In the genomic region with DNA sequence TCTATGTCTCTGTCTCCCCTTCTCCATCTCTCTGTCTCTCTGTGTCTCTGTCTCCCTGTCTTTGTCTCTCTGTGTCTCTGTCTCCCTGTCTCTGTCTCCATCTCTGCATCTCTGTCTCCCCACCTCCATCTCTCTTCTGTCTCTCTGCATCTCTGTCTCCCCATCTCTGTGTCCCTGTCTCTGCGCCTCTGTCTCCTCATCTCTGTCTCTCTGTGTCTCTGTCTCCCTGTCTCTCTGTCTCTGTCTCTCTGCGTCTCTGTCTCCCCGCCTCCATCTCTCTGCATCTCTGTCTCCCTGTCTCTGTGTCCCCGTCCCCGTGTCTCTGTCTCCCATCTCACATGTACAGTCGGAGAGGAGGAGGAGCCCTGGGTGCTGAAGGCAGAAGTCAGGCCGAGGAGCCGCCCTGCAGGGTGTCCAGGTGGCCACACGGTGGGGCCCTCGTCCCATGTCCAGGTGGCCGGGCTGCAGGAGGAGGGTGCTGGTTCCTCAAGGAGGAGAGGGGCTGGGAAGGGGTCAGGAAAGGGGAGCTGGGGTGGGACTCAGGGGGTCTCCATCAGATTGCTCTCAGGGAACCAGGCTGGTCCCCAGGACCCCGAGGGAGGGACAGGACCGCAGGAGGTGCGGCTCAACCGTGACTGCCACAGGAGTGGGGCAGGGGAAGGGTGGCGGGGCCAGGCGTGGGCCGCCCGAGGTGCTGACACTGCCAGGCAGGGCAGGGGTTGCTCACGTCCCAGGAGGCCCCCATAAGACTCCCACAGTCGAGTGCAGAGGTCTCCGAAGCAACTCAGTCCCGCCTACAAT, we compare ENCODE assay signal across 8 cellular contexts. TPM values are rescaled to one million over a fixed set of nuclear protein-coding genes. Genes with fewer than 3 reads are reported as not detected.
DNase-seq lines count a peak whose midpoint lies in the region; ATAC-seq, FAIRE-seq and TF ChIP-seq lines count a peak whose summit lies in the region.

No MANE protein-coding gene starts in this region.

- peak; percentile 96 for TF ChIP-seq RAD21 in HepG2 (CRISPR knock-in tag; IDR thresholded peaks at IDR 0.05)

- H3K4me3 ChIP-seq in HepG2 (replicated peaks in 1 of 3; ENCODE audit: insufficient read depth in 1 of 3, low read depth in 2 of 3, low read length in 3 of 3), result no peak overlapping the region

- no peak overlapping the region for H2AFZ ChIP-seq in HepG2 (ENCODE audit: low read length)

- no peaks in the 10 kb centered on the region for H3K79me2 ChIP-seq in HepG2 (ENCODE audit: insufficient read depth, low read length)

- ATAC-seq in GM21390 (IDR thresholded peaks at IDR 0.05; ENCODE audit: unreplicated experiment) (peak; percentile 46), HepG2 (peak; percentile 80), HG03045 (IDR thresholded peaks at IDR 0.05; ENCODE audit: unreplicated experiment) (no peak)

- CTCF ChIA-PET in HepG2 (lab: Yijun Ruan, JAX; ENCODE audit: low intra/inter-chr PET ratio, low total read pairs), result interaction anchor here (1.4 to 3.9 kb wide), 5 partner anchors 19 to 222 kb away, joined by 3 to 72 read pairs (median 9); no protein-coding TSS in a partner anchor

- no peaks in the 10 kb centered on the region for H3K9me3 ChIP-seq in HepG2 (ENCODE audit: low read length)

- TF ChIP-seq CTCF in HepG2 (CRISPR knock-in tag; IDR thresholded peaks at IDR 0.05), result peak; percentile 100

- peak; percentile 30 for FAIRE-seq in HepG2 (lab: Jason Lieb, UNC)

- in situ Hi-C loops in ACHN (cut with HindIII; ENCODE audit: low pct_ligation_motif_present, low pct_unique_long_range_greater_than_20kb, low sequenced_read_pairs), result no loop called here
- in situ Hi-C loops in HepG2 (cut with HindIII; ENCODE audit: extremely low pct_ligation_motif_present, low pct_unique_long_range_greater_than_20kb), result loop anchor here (5.0 to 10.0 kb wide), 2 partner anchors 100 to 328 kb away; no protein-coding TSS in a partner anchor

- peaks cover 7 to 16% of the 10 kb centered on the region in 2 experiments; a peak in 4 of 5 replicates for H3K27me3 ChIP-seq in HepG2 (ENCODE audit: control insufficient read depth in 1 of 2, insufficient read depth in 2 of 2, low read length in 2 of 2)

- no peak for TF ChIP-seq EP300 in HepG2 (IDR thresholded peaks at IDR 0.05; ENCODE audit: low read depth in 2 of 2, low read length in 2 of 2)
- no peak for TF ChIP-seq EP300 in HepG2 (CRISPR knock-in tag; IDR thresholded peaks at IDR 0.05; ENCODE audit: borderline replicate concordance)

- intact Hi-C loops in HepG2 (cut with micrococcal nuclease; ENCODE audit: unreplicated experiment), result loop anchor here (1.0 to 5.0 kb wide), 2 partner anchors 102 to 225 kb away; no protein-coding TSS in a partner anchor

- no peaks in the 10 kb centered on the region for H3K36me3 ChIP-seq in HepG2 (replicated peaks in 1 of 2; ENCODE audit: control insufficient read depth in 1 of 2, insufficient read depth in 2 of 2, low read length in 2 of 2)

- H4K20me1 ChIP-seq in HepG2 (ENCODE audit: insufficient read depth, low read length), result no peaks in the 10 kb centered on the region

- H3K9ac ChIP-seq in HepG2 (ENCODE audit: insufficient read depth, low read depth, low read length), result no peak overlapping the region

- no peak overlapping the region for H3K27ac ChIP-seq in HepG2 (ENCODE audit: extremely low read length, insufficient read depth, low read length)

- peak; percentile 55 for DNase-seq in ACHN
- peak; percentile 63 for DNase-seq in NCI-H345 (lab: John Stamatoyannopoulos, UW)
- peak; percentile 84 for DNase-seq in activated CD4-positive, alpha-beta T cell treated with anti-CD3 and anti-CD28 coated beads for 48 hours
- peak; percentile 76 for DNase-seq in cerebellum (ENCODE audit: low spot score)
- DNase-seq in HepG2 (ENCODE audit: low spot score), result peak; percentile 55
- peak; percentile 45 to 68 (median 47) for DNase-seq in stimulated activated CD4-positive, alpha-beta T cell treated with anti-CD3 and anti-CD28 coated beads, TNF-alpha, amount 100 ng/mL, for 24 hours (ENCODE audit: low read depth in 3 of 3)

- no peak for TF ChIP-seq POLR2A in HepG2 (IDR thresholded peaks at IDR 0.05; ENCODE audit: insufficient read depth in 1 of 2, low read depth in 2 of 2, low read length in 2 of 2)

- no peak overlapping the region for H3K4me2 ChIP-seq in HepG2 (ENCODE audit: low read depth, low read length)

- POLR2A ChIA-PET in HepG2 (lab: Yijun Ruan, JAX), result interaction anchor here (1.0 to 3.4 kb wide), 2 partner anchors 14 to 102 kb away, joined by 3 to 19 read pairs; no protein-coding TSS in a partner anchor

- WGBS in HepG2 (ENCODE audit: low lambda C conversion rate), result 11% methylated on average over 9 of the region's 23 CpGs

- BruUV-seq in HepG2 (replicated peaks; lab: Mats Ljungman, UMichigan), result no TSS peak

- peaks cover 48% of the 10 kb centered on the region for H3K4me1 ChIP-seq in HepG2 (ENCODE audit: insufficient read depth, low read length)

RNA-seq across cellular contexts. Expression of a gene that starts 25.6 kb away (rescaled TPM):
- total RNA-seq in cerebellum (0.54 TPM), HepG2 (2016; rRNA removed; fragmentation: Illumina TruSeq; extraction: Trizol) (not detected in 2 replicates)
- not detected in 2 replicates for total RNA-seq in HepG2 (2016; cell fraction: cytosol; rRNA removed; fragmentation: Illumina TruSeq; extraction: Trizol; ENCODE audit: low read depth)
- not detected in 2 replicates for total RNA-seq in HepG2 (2016; cell fraction: insoluble cytoplasmic fraction; rRNA removed; fragmentation: Illumina TruSeq; extraction: Trizol)
- not detected in 2 replicates for total RNA-seq in HepG2 (2016; cell fraction: membrane; rRNA removed; fragmentation: Illumina TruSeq; extraction: Trizol)
- not detected in 2 replicates for total RNA-seq in HepG2 (2016; cell fraction: nucleus; rRNA removed; fragmentation: Illumina TruSeq; extraction: Trizol)
- 0.36 and 0.42 TPM in 2 replicates for polyA plus RNA-seq in HepG2 (2011; rRNA removed)
- 0.08 and 0.15 TPM in 2 replicates for polyA plus RNA-seq in HepG2 (2011; cell fraction: cytosol; rRNA removed)
- 3.1 and 4.3 TPM in 2 replicates for polyA plus RNA-seq in HepG2 (2011; cell fraction: nucleus; rRNA removed)
- polyA plus RNA-seq in HepG2 (2012), result not detected in 2 replicates
- polyA plus RNA-seq in HepG2 (2016; cell fraction: cytosol; fragmentation: Illumina TruSeq; extraction: Trizol; ENCODE audit: low read depth), result not detected in 2 replicates
- not detected in 2 replicates for polyA plus RNA-seq in HepG2 (2016; cell fraction: insoluble cytoplasmic fraction; fragmentation: Illumina TruSeq; extraction: Trizol; ENCODE audit: low read depth)
- polyA plus RNA-seq in HepG2 (2016; cell fraction: membrane; fragmentation: Illumina TruSeq; extraction: Trizol; ENCODE audit: low read depth), result not detected in 2 replicates
- polyA plus RNA-seq in HepG2 (2016; cell fraction: nucleus; fragmentation: Illumina TruSeq; extraction: Trizol; ENCODE audit: insufficient read depth, low read depth), result not detected in 2 replicates
- polyA minus RNA-seq in HepG2 (2011; rRNA and poly(A)+ RNA removed; ENCODE audit: low replicate concordance), result not detected in 2 replicates
- not detected in 2 replicates for polyA minus RNA-seq in HepG2 (2011; cell fraction: cytosol; rRNA and poly(A)+ RNA removed)
- polyA minus RNA-seq in HepG2 (2011; cell fraction: nucleus; rRNA and poly(A)+ RNA removed), result not detected in 2 replicates

RNA-seq across cellular contexts. Expression of a gene that starts 36.2 kb away (rescaled TPM):
- total RNA-seq in cerebellum (not detected), HepG2 (2016; rRNA removed; fragmentation: Illumina TruSeq; extraction: Trizol) (not detected in 2 replicates)
- not detected in 2 replicates for total RNA-seq in HepG2 (2016; cell fraction: cytosol; rRNA removed; fragmentation: Illumina TruSeq; extraction: Trizol; ENCODE audit: low read depth)
- not detected in 2 replicates for total RNA-seq in HepG2 (2016; cell fraction: insoluble cytoplasmic fraction; rRNA removed; fragmentation: Illumina TruSeq; extraction: Trizol)
- not detected in 2 replicates for total RNA-seq in HepG2 (2016; cell fraction: membrane; rRNA removed; fragmentation: Illumina TruSeq; extraction: Trizol)
- total RNA-seq in HepG2 (2016; cell fraction: nucleus; rRNA removed; fragmentation: Illumina TruSeq; extraction: Trizol), result not detected in 2 replicates
- polyA plus RNA-seq in HepG2 (2011; rRNA removed), result not detected in 2 replicates
- polyA plus RNA-seq in HepG2 (2011; cell fraction: cytosol; rRNA removed), result not detected in 2 replicates
- not detected in 2 replicates for polyA plus RNA-seq in HepG2 (2011; cell fraction: nucleus; rRNA removed)
- polyA plus RNA-seq in HepG2 (2012), result not detected in 2 replicates
- not detected in 2 replicates for polyA plus RNA-seq in HepG2 (2016; cell fraction: cytosol; fragmentation: Illumina TruSeq; extraction: Trizol; ENCODE audit: low read depth)
- not detected in 2 replicates for polyA plus RNA-seq in HepG2 (2016; cell fraction: insoluble cytoplasmic fraction; fragmentation: Illumina TruSeq; extraction: Trizol; ENCODE audit: low read depth)
- not detected in 2 replicates for polyA plus RNA-seq in HepG2 (2016; cell fraction: membrane; fragmentation: Illumina TruSeq; extraction: Trizol; ENCODE audit: low read depth)
- not detected in 2 replicates for polyA plus RNA-seq in HepG2 (2016; cell fraction: nucleus; fragmentation: Illumina TruSeq; extraction: Trizol; ENCODE audit: insufficient read depth, low read depth)
- polyA minus RNA-seq in HepG2 (2011; rRNA and poly(A)+ RNA removed; ENCODE audit: low replicate concordance), result not detected in 2 replicates
- polyA minus RNA-seq in HepG2 (2011; cell fraction: cytosol; rRNA and poly(A)+ RNA removed), result not detected in 2 replicates
- not detected in 2 replicates for polyA minus RNA-seq in HepG2 (2011; cell fraction: nucleus; rRNA and poly(A)+ RNA removed)

RNA-seq across cellular contexts. Expression of a gene that starts 58.0 kb away (rescaled TPM):
- total RNA-seq in cerebellum, result 65.1 TPM
- 79.1 and 138 TPM in 2 replicates for total RNA-seq in HepG2 (2016; rRNA removed; fragmentation: Illumina TruSeq; extraction: Trizol)
- 150 and 154 TPM in 2 replicates for total RNA-seq in HepG2 (2016; cell fraction: cytosol; rRNA removed; fragmentation: Illumina TruSeq; extraction: Trizol; ENCODE audit: low read depth)
- total RNA-seq in HepG2 (2016; cell fraction: insoluble cytoplasmic fraction; rRNA removed; fragmentation: Illumina TruSeq; extraction: Trizol), result 71.0 and 125 TPM in 2 replicates
- 362 and 363 TPM in 2 replicates for total RNA-seq in HepG2 (2016; cell fraction: membrane; rRNA removed; fragmentation: Illumina TruSeq; extraction: Trizol)
- total RNA-seq in HepG2 (2016; cell fraction: nucleus; rRNA removed; fragmentation: Illumina TruSeq; extraction: Trizol), result 89.6 and 109 TPM in 2 replicates
- 254 and 379 TPM in 2 replicates for polyA plus RNA-seq in HepG2 (2011; rRNA removed)
- 454 and 616 TPM in 2 replicates for polyA plus RNA-seq in HepG2 (2011; cell fraction: cytosol; rRNA removed)
- 839 and 1,149 TPM in 2 replicates for polyA plus RNA-seq in HepG2 (2011; cell fraction: nucleus; rRNA removed)
- polyA plus RNA-seq in HepG2 (2012), result 4,210 and 4,559 TPM in 2 replicates
- polyA plus RNA-seq in HepG2 (2016; cell fraction: cytosol; fragmentation: Illumina TruSeq; extraction: Trizol; ENCODE audit: low read depth), result 341 and 387 TPM in 2 replicates
- 1,191 and 1,950 TPM in 2 replicates for polyA plus RNA-seq in HepG2 (2016; cell fraction: insoluble cytoplasmic fraction; fragmentation: Illumina TruSeq; extraction: Trizol; ENCODE audit: low read depth)
- 1,798 and 2,413 TPM in 2 replicates for polyA plus RNA-seq in HepG2 (2016; cell fraction: membrane; fragmentation: Illumina TruSeq; extraction: Trizol; ENCODE audit: low read depth)
- polyA plus RNA-seq in HepG2 (2016; cell fraction: nucleus; fragmentation: Illumina TruSeq; extraction: Trizol; ENCODE audit: insufficient read depth, low read depth), result 949 and 1,082 TPM in 2 replicates
- 0.19 and 781 TPM in 2 replicates for polyA minus RNA-seq in HepG2 (2011; rRNA and poly(A)+ RNA removed; ENCODE audit: low replicate concordance)
- polyA minus RNA-seq in HepG2 (2011; cell fraction: cytosol; rRNA and poly(A)+ RNA removed), result 811 and 1,353 TPM in 2 replicates
- 170 and 248 TPM in 2 replicates for polyA minus RNA-seq in HepG2 (2011; cell fraction: nucleus; rRNA and poly(A)+ RNA removed)
